Comparison of ENCODE assay signal across 2 cellular contexts in the genomic region with DNA sequence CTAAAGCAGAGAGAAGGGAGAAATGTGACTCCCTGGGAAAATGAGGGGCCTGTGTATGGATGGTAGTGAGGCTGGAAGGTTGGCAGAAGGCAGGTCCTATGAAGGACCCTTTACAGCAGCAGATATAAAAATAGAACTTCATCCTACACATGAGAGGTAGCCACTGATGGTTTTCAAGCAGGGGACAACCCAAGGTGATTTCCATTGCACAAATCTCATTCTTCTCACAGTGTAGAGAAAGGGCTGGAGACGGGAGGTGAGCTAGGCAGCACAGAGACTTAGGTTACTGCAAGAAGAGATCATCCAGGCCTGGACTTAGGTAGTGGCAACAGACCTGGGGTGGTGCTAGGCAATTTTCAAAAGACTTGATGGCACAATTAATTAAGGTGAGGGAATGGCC.
TF ChIP-seq lines count a peak whose summit lies in the region.

No MANE protein-coding gene starts in this region.

TF ChIP-seq in HepG2, 621 proteins besides CTCF, POLR2A, EP300 and RAD21:
- TF ChIP-seq MEF2D (CRISPR knock-in tag; IDR thresholded peaks at IDR 0.05) (0 out of 2 replicates have a peak, but pooled peaks have one; percentile 9), ZNF138 (CRISPR knock-in tag; IDR thresholded peaks at IDR 0.05; ENCODE audit: low read depth) (no peak), RBM22 (optimal IDR thresholded peaks at IDR 0.05; ENCODE audit: low read length) (peak; percentile 19), ZSCAN20 (CRISPR knock-in tag; IDR thresholded peaks at IDR 0.05; ENCODE audit: borderline replicate concordance) (no peak), ZNF501 (CRISPR knock-in tag; IDR thresholded peaks at IDR 0.05) (peak; percentile 3; the same call in 1 of the 2 replicates), MEIS1 (CRISPR knock-in tag; IDR thresholded peaks at IDR 0.05; ENCODE audit: borderline replicate concordance) (no peak), NFATC3 (CRISPR knock-in tag; IDR thresholded peaks at IDR 0.05) (0 out of 2 replicates have a peak, but pooled peaks have one; percentile 43), ZNF180 (CRISPR knock-in tag; IDR thresholded peaks at IDR 0.05; ENCODE audit: borderline replicate concordance, low read depth) (no peak)
- TF ChIP-seq, protein P1, sequence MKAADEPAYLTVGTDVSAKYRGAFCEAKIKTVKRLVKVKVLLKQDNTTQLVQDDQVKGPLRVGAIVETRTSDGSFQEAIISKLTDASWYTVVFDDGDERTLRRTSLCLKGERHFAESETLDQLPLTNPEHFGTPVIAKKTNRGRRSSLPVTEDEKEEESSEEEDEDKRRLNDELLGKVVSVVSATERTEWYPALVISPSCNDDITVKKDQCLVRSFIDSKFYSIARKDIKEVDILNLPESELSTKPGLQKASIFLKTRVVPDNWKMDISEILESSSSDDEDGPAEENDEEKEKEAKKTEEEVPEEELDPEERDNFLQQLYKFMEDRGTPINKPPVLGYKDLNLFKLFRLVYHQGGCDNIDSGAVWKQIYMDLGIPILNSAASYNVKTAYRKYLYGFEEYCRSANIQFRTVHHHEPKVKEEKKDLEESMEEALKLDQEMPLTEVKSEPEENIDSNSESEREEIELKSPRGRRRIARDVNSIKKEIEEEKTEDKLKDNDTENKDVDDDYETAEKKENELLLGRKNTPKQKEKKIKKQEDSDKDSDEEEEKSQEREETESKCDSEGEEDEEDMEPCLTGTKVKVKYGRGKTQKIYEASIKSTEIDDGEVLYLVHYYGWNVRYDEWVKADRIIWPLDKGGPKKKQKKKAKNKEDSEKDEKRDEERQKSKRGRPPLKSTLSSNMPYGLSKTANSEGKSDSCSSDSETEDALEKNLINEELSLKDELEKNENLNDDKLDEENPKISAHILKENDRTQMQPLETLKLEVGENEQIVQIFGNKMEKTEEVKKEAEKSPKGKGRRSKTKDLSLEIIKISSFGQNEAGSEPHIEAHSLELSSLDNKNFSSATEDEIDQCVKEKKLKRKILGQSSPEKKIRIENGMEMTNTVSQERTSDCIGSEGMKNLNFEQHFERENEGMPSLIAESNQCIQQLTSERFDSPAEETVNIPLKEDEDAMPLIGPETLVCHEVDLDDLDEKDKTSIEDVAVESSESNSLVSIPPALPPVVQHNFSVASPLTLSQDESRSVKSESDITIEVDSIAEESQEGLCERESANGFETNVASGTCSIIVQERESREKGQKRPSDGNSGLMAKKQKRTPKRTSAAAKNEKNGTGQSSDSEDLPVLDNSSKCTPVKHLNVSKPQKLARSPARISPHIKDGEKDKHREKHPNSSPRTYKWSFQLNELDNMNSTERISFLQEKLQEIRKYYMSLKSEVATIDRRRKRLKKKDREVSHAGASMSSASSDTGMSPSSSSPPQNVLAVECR (CRISPR knock-in tag; IDR thresholded peaks at IDR 0.05; ENCODE audit: borderline replicate concordance): 0 out of 2 replicates have a peak, but pooled peaks have one; percentile 14

TF ChIP-seq in IMR-90, 13 proteins besides CTCF, POLR2A, EP300 and RAD21:
- TF ChIP-seq BHLHE40 (IDR thresholded peaks at IDR 0.05; ENCODE audit: low read depth, low read length) (no peak), MXI1 (IDR thresholded peaks at IDR 0.05; ENCODE audit: borderline replicate concordance, low read depth, low read length) (no peak), MAFK (IDR thresholded peaks at IDR 0.05; ENCODE audit: low read depth, low read length) (no peak), RCOR1 (IDR thresholded peaks at IDR 0.05; ENCODE audit: insufficient replicate concordance, low read length) (no peak), SMC3 (IDR thresholded peaks at IDR 0.05; ENCODE audit: low read depth, low read length) (no peak), FOS (IDR thresholded peaks at IDR 0.05; ENCODE audit: low read depth, low read length) (no peak), RFX5 (IDR thresholded peaks at IDR 0.05; ENCODE audit: low read depth, low read length) (no peak), CEBPB (IDR thresholded peaks at IDR 0.05; ENCODE audit: low read depth, low read length) (no peak), CHD1 (IDR thresholded peaks at IDR 0.05; ENCODE audit: low read depth, low read length) (no peak), MAZ (IDR thresholded peaks at IDR 0.05; ENCODE audit: borderline replicate concordance, low read depth, low read length) (no peak), NFE2L2 (IDR thresholded peaks at IDR 0.05; ENCODE audit: low read depth, low read length) (no peak)
- TF ChIP-seq, protein P2, sequence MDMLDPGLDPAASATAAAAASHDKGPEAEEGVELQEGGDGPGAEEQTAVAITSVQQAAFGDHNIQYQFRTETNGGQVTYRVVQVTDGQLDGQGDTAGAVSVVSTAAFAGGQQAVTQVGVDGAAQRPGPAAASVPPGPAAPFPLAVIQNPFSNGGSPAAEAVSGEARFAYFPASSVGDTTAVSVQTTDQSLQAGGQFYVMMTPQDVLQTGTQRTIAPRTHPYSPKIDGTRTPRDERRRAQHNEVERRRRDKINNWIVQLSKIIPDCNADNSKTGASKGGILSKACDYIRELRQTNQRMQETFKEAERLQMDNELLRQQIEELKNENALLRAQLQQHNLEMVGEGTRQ (IDR thresholded peaks at IDR 0.05; ENCODE audit: low read depth, low read length): no peak
- TF ChIP-seq, protein P3, sequence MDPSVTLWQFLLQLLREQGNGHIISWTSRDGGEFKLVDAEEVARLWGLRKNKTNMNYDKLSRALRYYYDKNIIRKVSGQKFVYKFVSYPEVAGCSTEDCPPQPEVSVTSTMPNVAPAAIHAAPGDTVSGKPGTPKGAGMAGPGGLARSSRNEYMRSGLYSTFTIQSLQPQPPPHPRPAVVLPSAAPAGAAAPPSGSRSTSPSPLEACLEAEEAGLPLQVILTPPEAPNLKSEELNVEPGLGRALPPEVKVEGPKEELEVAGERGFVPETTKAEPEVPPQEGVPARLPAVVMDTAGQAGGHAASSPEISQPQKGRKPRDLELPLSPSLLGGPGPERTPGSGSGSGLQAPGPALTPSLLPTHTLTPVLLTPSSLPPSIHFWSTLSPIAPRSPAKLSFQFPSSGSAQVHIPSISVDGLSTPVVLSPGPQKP (IDR thresholded peaks at IDR 0.05; ENCODE audit: borderline replicate concordance, low read depth, low read length): no peak
